2 cellular contexts compared by ENCODE assay signal in genomic region chr5:53819482-53819881, GRCh38.
TF ChIP-seq lines count a peak whose summit lies in the region.

No MANE protein-coding gene starts in this region.

TF ChIP-seq in HepG2, 621 proteins besides CTCF, POLR2A, EP300 and RAD21:
- TF ChIP-seq ZKSCAN1 (IDR thresholded peaks at IDR 0.05; ENCODE audit: low read length), result no peak
- TF ChIP-seq ZMYM4 (CRISPR knock-in tag; IDR thresholded peaks at IDR 0.05), result 0 out of 2 replicates have a peak, but pooled peaks have one; percentile 16
- TF ChIP-seq MTA3 (CRISPR knock-in tag; IDR thresholded peaks at IDR 0.05), result no peak
- 0 out of 2 replicates have a peak, but pooled peaks have one; percentile 14 for TF ChIP-seq NFYB (CRISPR knock-in tag; IDR thresholded peaks at IDR 0.05)

TF ChIP-seq in GM12878, 131 proteins besides CTCF, POLR2A, EP300 and RAD21:
- no peak for TF ChIP-seq SIX5 (IDR thresholded peaks at IDR 0.05; ENCODE audit: low read depth, low read length, severe bottlenecking)
- no peak for TF ChIP-seq E2F4 (IDR thresholded peaks at IDR 0.05; ENCODE audit: low read depth, low read length)
- no peak for TF ChIP-seq CREB1 (IDR thresholded peaks at IDR 0.05; ENCODE audit: low read depth)
- no peak for TF ChIP-seq SP1 (IDR thresholded peaks at IDR 0.05; ENCODE audit: low read depth, low read length)
